In genomic region chr2:240920783-240921231, GRCh38 we compare ENCODE assay signal across 13 cellular contexts. TPM values are rescaled to one million over a fixed set of nuclear protein-coding genes. Genes with fewer than 3 reads are reported as not detected.
DNase-seq lines count a peak whose midpoint lies in the region; ATAC-seq and TF ChIP-seq lines count a peak whose summit lies in the region.
"Had no signal": no experiment of that assay in that cellular context is flagged by ENCODE, and none has a peak within 500 bp of the region (broad histone marks: within the 10 kb centered on the region; RNA-seq: fewer than 3 reads in every experiment).

No MANE protein-coding gene starts in this region.

- no peak overlapping the region for H3K9ac ChIP-seq in skeletal muscle tissue (ENCODE audit: low read depth in 1 of 3, low read length in 3 of 3)
- no peak overlapping the region for H3K9ac ChIP-seq in Karpas-422 (ENCODE audit: low read length)

- H3K4me2 ChIP-seq in Karpas-422 (ENCODE audit: low read depth, low read length, poor library complexity, severe bottlenecking) = no peak overlapping the region

- peak; percentile 42 for DNase-seq in ELR (ENCODE audit: low read depth)
- peak; percentile 3 for DNase-seq in WERI-Rb-1
- DNase-seq in left ventricle myocardium inferior = peak; percentile 12
- DNase-seq in Karpas-422 = no peak
- DNase-seq in NCI-H187 treated with DMSO at 0.1 percent for 48 hours (lab: John Stamatoyannopoulos, UW) = no peak
- DNase-seq: NCI-H1436 treated with DMSO at 0.1 percent for 48 hours; NK-92 treated with Interleukin-12 subunit alpha and Interleukin-12 subunit beta, amount 100 ng/mL, for 24 hours had no signal

- no peaks in the 10 kb centered on the region for H3K9me3 ChIP-seq in WERI-Rb-1 (ENCODE audit: severe bottlenecking)
- H3K9me3 ChIP-seq in left ventricle myocardium inferior (replicated peaks) = no peaks in the 10 kb centered on the region
- no peaks in the 10 kb centered on the region for H3K9me3 ChIP-seq in skeletal muscle tissue (ENCODE audit: control insufficient read depth in 3 of 3, low read length in 3 of 3)
- H3K9me3 ChIP-seq in Karpas-422 (ENCODE audit: low read length) = no peaks in the 10 kb centered on the region

- H3K36me3 Mint-ChIP-seq in activated T-helper 17 cell treated with anti-CD3 and anti-CD28 coated beads, Interleukin-2, amount 50 U/mL, for 72 hours (ENCODE audit: low read depth) = no peaks in the 10 kb centered on the region
- H3K36me3 Mint-ChIP-seq: activated naive CD8-positive, alpha-beta T cell had no signal

- no peak for ATAC-seq in activated T-helper 17 cell treated with anti-CD3 and anti-CD28 coated beads, Interleukin-2, amount 50 U/mL, for 72 hours (replicated peaks)

- H3K27me3 ChIP-seq in WERI-Rb-1 (ENCODE audit: insufficient read depth, low read depth, severe bottlenecking) (no peaks in the 10 kb centered on the region), left ventricle myocardium inferior (ENCODE audit: low read depth) (peaks cover 13% of the 10 kb centered on the region), skeletal muscle tissue (ENCODE audit: control insufficient read depth in 3 of 3, insufficient read depth in 3 of 3, low read length in 3 of 3) (peaks cover 0 to 7% (median 7%) of the 10 kb centered on the region in 3 donors), Karpas-422 (ENCODE audit: low read length) (no peaks in the 10 kb centered on the region)

- no peaks in the 10 kb centered on the region for H3K4me1 Mint-ChIP-seq in activated T-helper 17 cell treated with anti-CD3 and anti-CD28 coated beads, Interleukin-2, amount 50 U/mL, for 72 hours

- H4K20me1 ChIP-seq in Karpas-422 (ENCODE audit: insufficient read depth, low read depth, low read length) = peaks cover 9% of the 10 kb centered on the region; the same call in 1 of the 2 replicates

- H3K79me2 ChIP-seq in Karpas-422 (ENCODE audit: low read length) = no peaks in the 10 kb centered on the region

- intact Hi-C loops in left ventricle myocardium inferior (cut with micrococcal nuclease) = no loop called here

- no peak for TF ChIP-seq CTCF in WERI-Rb-1 (IDR thresholded peaks at IDR 0.05; ENCODE audit: low read depth, low read length)
- no peak for TF ChIP-seq CTCF in left ventricle myocardium inferior (IDR thresholded peaks at IDR 0.05; ENCODE audit: borderline replicate concordance)

- peaks cover 16% of the 10 kb centered on the region for H3K4me1 ChIP-seq in left ventricle myocardium inferior
- H3K4me1 ChIP-seq in skeletal muscle tissue (ENCODE audit: control insufficient read depth in 3 of 3, insufficient read depth in 3 of 3, low read length in 3 of 3) = peaks cover 7 to 18% (median 13%) of the 10 kb centered on the region in 3 donors
- H3K4me1 ChIP-seq in Karpas-422 (ENCODE audit: low read length) = peaks cover 8% of the 10 kb centered on the region

- peaks cover 4% of the 10 kb centered on the region for H3K27me3 Mint-ChIP-seq in activated T-helper 17 cell treated with anti-CD3 and anti-CD28 coated beads, Interleukin-2, amount 50 U/mL, for 72 hours
- H3K27me3 Mint-ChIP-seq: activated naive CD8-positive, alpha-beta T cell had no signal

- H3K9me2 ChIP-seq in Karpas-422 (replicated peaks; ENCODE audit: insufficient read depth, low read length) = no peaks in the 10 kb centered on the region

- H3K4me3 ChIP-seq in WERI-Rb-1 (ENCODE audit: low read depth, low read length) (no peak overlapping the region), left ventricle myocardium inferior (no peak overlapping the region), skeletal muscle tissue (ENCODE audit: low read length in 3 of 3) (no peak overlapping the region), Karpas-422 (ENCODE audit: low read length) (no peak overlapping the region)

- H3K36me3 ChIP-seq in WERI-Rb-1 = no peaks in the 10 kb centered on the region
- no peaks in the 10 kb centered on the region for H3K36me3 ChIP-seq in left ventricle myocardium inferior
- H3K36me3 ChIP-seq in skeletal muscle tissue (ENCODE audit: control insufficient read depth in 3 of 3, insufficient read depth in 3 of 3, low read length in 3 of 3) = no peaks in the 10 kb centered on the region
- no peaks in the 10 kb centered on the region for H3K36me3 ChIP-seq in Karpas-422 (ENCODE audit: insufficient read depth, low read length)

- no peaks in the 10 kb centered on the region for H3K9me3 Mint-ChIP-seq in activated T-helper 17 cell treated with anti-CD3 and anti-CD28 coated beads, Interleukin-2, amount 50 U/mL, for 72 hours

- H3K27ac ChIP-seq in WERI-Rb-1 = no peak overlapping the region
- H3K27ac ChIP-seq in left ventricle myocardium inferior (replicated peaks) = no peak overlapping the region
- peak overlapping the region; percentile 65 for H3K27ac ChIP-seq in skeletal muscle tissue (ENCODE audit: low read depth, low read length)
- H3K27ac ChIP-seq in Karpas-422 (ENCODE audit: low read length) = no peak overlapping the region

- H3K27ac Mint-ChIP-seq in activated T-helper 17 cell treated with anti-CD3 and anti-CD28 coated beads, Interleukin-2, amount 50 U/mL, for 72 hours = no peak overlapping the region
- H3K27ac Mint-ChIP-seq: activated naive CD8-positive, alpha-beta T cell had no signal

- H3K4me3 Mint-ChIP-seq in activated T-helper 17 cell treated with anti-CD3 and anti-CD28 coated beads, Interleukin-2, amount 50 U/mL, for 72 hours = no peak overlapping the region
- H3K4me3 Mint-ChIP-seq: activated naive CD8-positive, alpha-beta T cell had no signal

- H2AFZ ChIP-seq in Karpas-422 (ENCODE audit: low read length) = no peak overlapping the region

RNA-seq across cellular contexts. Expression of gene CROCC2, which starts 14.7 kb away (rescaled TPM):
- total RNA-seq in left ventricle myocardium inferior = not detected
- total RNA-seq in skeletal muscle tissue = under 0.01 TPM
- not detected in 2 replicates for total RNA-seq in Karpas-422 (2014; rRNA removed; shearing (Covaris generic); ENCODE audit: low replicate concordance)
- not detected for total RNA-seq in activated T-helper 17 cell treated with anti-CD3 and anti-CD28 coated beads, Interleukin-2, amount 50 U/mL, for 72 hours
- total RNA-seq: epithelial cell of proximal tubule, kidney epithelial cell had no signal

RNA-seq across cellular contexts. Expression of gene MAB21L4, which starts 24.9 kb away (rescaled TPM):
- total RNA-seq in left ventricle myocardium inferior (not detected), skeletal muscle tissue (not detected)
- not detected in 2 replicates for total RNA-seq in Karpas-422 (2014; rRNA removed; shearing (Covaris generic); ENCODE audit: low replicate concordance)
- total RNA-seq in activated T-helper 17 cell treated with anti-CD3 and anti-CD28 coated beads, Interleukin-2, amount 50 U/mL, for 72 hours = not detected

RNA-seq across cellular contexts. Expression of gene AGXT, which starts 52.2 kb away (rescaled TPM):
- total RNA-seq in left ventricle myocardium inferior (not detected), skeletal muscle tissue (not detected)
- not detected in 2 replicates for total RNA-seq in Karpas-422 (2014; rRNA removed; shearing (Covaris generic); ENCODE audit: low replicate concordance)
- not detected for total RNA-seq in activated T-helper 17 cell treated with anti-CD3 and anti-CD28 coated beads, Interleukin-2, amount 50 U/mL, for 72 hours
- total RNA-seq: epithelial cell of proximal tubule, renal cortical epithelial cell had no signal

Comparison
In these comparisons a context has a peak if more than half of its experiments do, and no peak if none do; other contexts are left out.
1. DNase-seq: peak in ELR (single experiment), WERI-Rb-1 (single experiment) and left ventricle myocardium inferior (single experiment); none in Karpas-422 (single experiment) and NCI-H187 treated with DMSO at 0.1 percent for 48 hours (single experiment).